ENCODE assay signal across 12 cellular contexts in the genomic region with DNA sequence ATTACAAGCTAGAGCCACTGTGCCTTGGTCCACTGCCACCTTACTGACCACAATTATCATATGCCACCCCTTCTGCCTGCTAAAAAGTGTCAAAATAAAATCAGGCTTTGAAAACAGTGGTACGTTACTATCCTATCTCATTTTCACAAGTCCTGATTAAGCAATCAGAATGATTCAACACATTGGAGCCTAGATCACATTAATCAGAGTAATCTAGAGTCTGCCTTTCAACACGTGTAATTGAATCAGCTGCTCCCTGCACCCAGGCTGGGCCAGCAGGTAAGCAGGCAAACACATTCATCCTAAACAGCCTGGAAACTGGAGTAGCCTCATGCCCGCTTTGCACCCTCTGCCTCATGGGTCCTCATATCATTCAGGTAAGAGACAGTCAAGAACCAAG.
DNase-seq lines count a peak whose midpoint lies in the region; ATAC-seq, FAIRE-seq and TF ChIP-seq lines count a peak whose summit lies in the region.
"Had no signal": no experiment of that assay in that cellular context is flagged by ENCODE, and none has a peak within 500 bp of the region (broad histone marks: within the 10 kb centered on the region; RNA-seq: fewer than 3 reads in every experiment).

No MANE protein-coding gene starts in this region.

- peak; percentile 53 for FAIRE-seq in H54 (lab: Jason Lieb, UNC)

- H3K9ac ChIP-seq in PC-3 (ENCODE audit: low read length): no peak overlapping the region

- H3K27me3 ChIP-seq in PC-3 (ENCODE audit: low read length) (no peaks in the 10 kb centered on the region), esophagus squamous epithelium (no peaks in the 10 kb centered on the region), psoas muscle (ENCODE audit: insufficient read depth in 3 of 3, low read length in 2 of 3) (peaks cover 0 to 2% (median 0%) of the 10 kb centered on the region in 3 donors), brain microvascular endothelial cell (replicated peaks) (no peaks in the 10 kb centered on the region)
- H3K27me3 ChIP-seq in CD4-positive, alpha-beta memory T cell (ENCODE audit: insufficient read depth, low read length): no peaks in the 10 kb centered on the region
- H3K27me3 ChIP-seq: Peyer's patch, tibial artery had no signal

- H3K4me2 ChIP-seq in PC-3 (ENCODE audit: low read length): no peak overlapping the region

- CTCF ChIA-PET in PC-3 (lab: Charles Lee): no interaction called here
- CTCF ChIA-PET in CD4-positive, alpha-beta memory T cell (lab: Charles Lee; ENCODE audit: partially characterized antibody): no interaction called here

- in situ Hi-C loops in brain microvascular endothelial cell (cut with HindIII; ENCODE audit: low pct_ligation_motif_present, low sequenced_read_pairs): no loop called here

- H3F3A ChIP-seq in PC-3 (ENCODE audit: low read length, unreplicated experiment): no peaks in the 10 kb centered on the region

- peaks cover 0 to 10% (median 0%) of the 10 kb centered on the region in 4 donors for H3K4me1 Mint-ChIP-seq in CD4-positive, alpha-beta memory T cell

- DNase-seq in H54 (ENCODE audit: insufficient read length, low spot score) (peak; percentile 22), PC-3 (peak; percentile 45), esophagus squamous epithelium (lab: John Stamatoyannopoulos, UW) (no peak), psoas muscle (no peak), NCI-H1930 (lab: John Stamatoyannopoulos, UW) (no peak), brain microvascular endothelial cell (no peak)
- DNase-seq in CD4-positive, alpha-beta memory T cell: no peak
- DNase-seq in stimulated activated CD4-positive, alpha-beta T cell treated with anti-CD3 and anti-CD28 coated beads, Interleukin-15, amount 100 ng/mL, for 24 hours: no peak
- DNase-seq: KBM-7, NCI-H2107, Peyer's patch had no signal

- H3K9me3 ChIP-seq in PC-3 (ENCODE audit: low read length) (no peaks in the 10 kb centered on the region), esophagus squamous epithelium (no peaks in the 10 kb centered on the region), psoas muscle (no peaks in the 10 kb centered on the region)
- H3K9me3 ChIP-seq in CD4-positive, alpha-beta memory T cell (ENCODE audit: control insufficient read depth in 1 of 2, low read length in 2 of 2): no peaks in the 10 kb centered on the region
- H3K9me3 ChIP-seq: Peyer's patch, tibial artery had no signal

- intact Hi-C loops in PC-3 (cut with micrococcal nuclease) (no loop called here), esophagus squamous epithelium (cut with DNase I) (no loop called here), psoas muscle (cut with DNase I) (no loop called here)
- intact Hi-C loops in CD4-positive, alpha-beta memory T cell (cut with micrococcal nuclease): no loop called here

- H4K20me1 ChIP-seq in PC-3 (ENCODE audit: low read length): no peaks in the 10 kb centered on the region

- TF ChIP-seq CTCF in PC-3 (conservative IDR thresholded peaks at IDR 0.05; ENCODE audit: low read depth, low read length) (no peak), esophagus squamous epithelium (IDR thresholded peaks at IDR 0.05) (no peak), psoas muscle (IDR thresholded peaks at IDR 0.05) (no peak), brain microvascular endothelial cell (IDR thresholded peaks at IDR 0.05; ENCODE audit: low read depth, low read length, missing control alignments) (no peak)

- H3K27ac ChIP-seq in PC-3 (ENCODE audit: low read length) (no peak overlapping the region), esophagus squamous epithelium (peak overlapping the region; percentile 57 to 78 (median 73)), psoas muscle (no peak overlapping the region), brain microvascular endothelial cell (no peak overlapping the region)
- no peak overlapping the region for H3K27ac ChIP-seq in CD4-positive, alpha-beta memory T cell (ENCODE audit: low read depth, low read length)
- H3K27ac ChIP-seq: Peyer's patch, tibial artery had no signal

- POLR2A ChIA-PET in PC-3 (lab: Charles Lee; ENCODE audit: unreplicated experiment): no interaction called here
- POLR2A ChIA-PET in CD4-positive, alpha-beta memory T cell (lab: Charles Lee; ENCODE audit: partially characterized antibody): no interaction called here

- H3K4me1 ChIP-seq in PC-3 (ENCODE audit: insufficient read depth, low read length) (peaks cover 28% of the 10 kb centered on the region), esophagus squamous epithelium (peaks cover 33 to 86% (median 42%) of the 10 kb centered on the region in 3 donors), psoas muscle (peaks cover 4% of the 10 kb centered on the region)
- H3K4me1 ChIP-seq in CD4-positive, alpha-beta memory T cell (ENCODE audit: insufficient read depth, low read length): no peaks in the 10 kb centered on the region
- H3K4me1 ChIP-seq: Peyer's patch had no signal

- no peak for TF ChIP-seq POLR2A in H54 (IDR thresholded peaks at IDR 0.05; ENCODE audit: low read depth, low read length)
- TF ChIP-seq POLR2A in esophagus squamous epithelium (IDR thresholded peaks at IDR 0.05): no peak

- peak overlapping the region in 1 of 7 donors; percentile 73 for H3K27ac Mint-ChIP-seq in CD4-positive, alpha-beta memory T cell

- BruUV-seq in PC-3 (replicated peaks; lab: Mats Ljungman, UMichigan): no TSS peak

- H2AFZ ChIP-seq in PC-3 (ENCODE audit: low read length): no peak overlapping the region

- H3K4me3 Mint-ChIP-seq in CD4-positive, alpha-beta memory T cell: no peak overlapping the region

- H3K9me2 ChIP-seq in PC-3 (replicated peaks; ENCODE audit: low read length): no peaks in the 10 kb centered on the region

- ATAC-seq in PC-3 (no peak), psoas muscle (peak; percentile 82 to 91 (median 86))

- no peaks in the 10 kb centered on the region for H3K79me2 ChIP-seq in PC-3 (ENCODE audit: low read length)

- H3K4me3 ChIP-seq in PC-3 (ENCODE audit: low read length) (no peak overlapping the region), esophagus squamous epithelium (no peak overlapping the region), psoas muscle (no peak overlapping the region), brain microvascular endothelial cell (ENCODE audit: low read depth, low read length) (no peak overlapping the region)
- H3K4me3 ChIP-seq in CD4-positive, alpha-beta memory T cell (ENCODE audit: low read length in 2 of 2): no peak overlapping the region
- H3K4me3 ChIP-seq: Peyer's patch, tibial artery had no signal

- 23 to 40% methylated on average over 3 of the region's 3 CpGs for WGBS in esophagus squamous epithelium, 2 donors
- WGBS in psoas muscle, 3 donors: 37 to 38% (median 37%) methylated on average over 3 of the region's 3 CpGs

- H3K36me3 ChIP-seq in PC-3 (ENCODE audit: low read depth, low read length) (no peaks in the 10 kb centered on the region), esophagus squamous epithelium (no peaks in the 10 kb centered on the region), psoas muscle (ENCODE audit: insufficient read depth in 1 of 2, low read depth in 1 of 2) (no peaks in the 10 kb centered on the region), brain microvascular endothelial cell (replicated peaks) (no peaks in the 10 kb centered on the region)
- H3K36me3 ChIP-seq in CD4-positive, alpha-beta memory T cell (ENCODE audit: insufficient read depth, low read length): no peaks in the 10 kb centered on the region
- H3K36me3 ChIP-seq: Peyer's patch, tibial artery had no signal

- H3K36me3 Mint-ChIP-seq in CD4-positive, alpha-beta memory T cell: peaks cover 0 to 8% of the 10 kb centered on the region in 2 donors

- no peaks in the 10 kb centered on the region for H3K9me3 Mint-ChIP-seq in CD4-positive, alpha-beta memory T cell

- no peaks in the 10 kb centered on the region for H3K27me3 Mint-ChIP-seq in CD4-positive, alpha-beta memory T cell

Comparison
In these comparisons a context has a peak if more than half of its experiments do, and no peak if none do; other contexts are left out.
1. DNase-seq: peak in H54 (single experiment) and PC-3 (single experiment); none in esophagus squamous epithelium (single experiment), psoas muscle (0 of 2), CD4-positive, alpha-beta memory T cell (0 of 5), NCI-H1930 (0 of 2), brain microvascular endothelial cell (single experiment) and stimulated activated CD4-positive, alpha-beta T cell treated with anti-CD3 and anti-CD28 coated beads, Interleukin-15, amount 100 ng/mL, for 24 hours (single experiment).
2. H3K27ac ChIP-seq: peak in esophagus squamous epithelium (4 of 4); none in PC-3 (single experiment), psoas muscle (single experiment), CD4-positive, alpha-beta memory T cell (single experiment) and brain microvascular endothelial cell (single experiment).